Comparison of ENCODE assay signal across 39 cellular contexts in the genomic region with DNA sequence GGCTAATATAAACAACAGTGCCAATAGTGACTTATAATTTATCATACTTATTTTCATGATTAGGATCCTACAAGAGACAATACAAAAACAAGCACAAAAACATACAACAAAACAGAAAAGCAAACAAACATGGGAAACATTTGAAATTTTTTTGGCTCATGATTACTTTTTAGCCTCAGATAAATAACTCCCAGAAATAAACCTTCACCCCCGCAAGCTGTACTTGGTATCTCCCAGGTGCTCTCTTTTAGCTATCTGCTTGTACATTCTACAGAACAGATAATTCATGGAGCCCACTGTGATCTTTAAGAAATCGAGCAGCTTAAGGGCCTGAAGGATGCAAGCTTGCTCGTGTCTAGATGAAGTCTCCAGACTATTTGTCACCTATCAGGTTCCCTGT. TPM values are rescaled to one million over a fixed set of nuclear protein-coding genes. Genes with fewer than 3 reads are reported as not detected.
"Had no signal": no experiment of that assay in that cellular context is flagged by ENCODE, and none has a peak within 500 bp of the region (broad histone marks: within the 10 kb centered on the region; RNA-seq: fewer than 3 reads in every experiment).

No MANE protein-coding gene starts in this region.

- H3K4me1 Mint-ChIP-seq: brain, WTC11 had no signal

- H3K27ac Mint-ChIP-seq: activated CD4-positive, alpha-beta memory T cell treated with anti-CD3 and anti-CD28 coated beads for 36 hours; activated naive CD4-positive, alpha-beta T cell treated with anti-CD3 and anti-CD28 coated beads for 36 hours; activated naive CD4-positive, alpha-beta T cell treated with anti-CD3 and anti-CD28 coated beads, Interleukin-2, amount 50 U/mL, for 72 hours; activated T-helper 1 cell treated with anti-CD3 and anti-CD28 coated beads, Interleukin-12 subunit alpha, Interleukin-12 subunit beta, Interleukin-2, Interleukin-4 antibody, amounts not matched to agents 30 ng/mL and 10 ng/mL and 1 ng/mL, durations not matched to agents 14 hours and 24 hours and 36 hours; brain; T-helper 1 cell treated with Interleukin-12 subunit alpha and Interleukin-12 subunit beta and Interleukin-4 antibody, amounts not matched to agents 30 μg/mL and 1 μg/mL, for 36 hours; T-helper 2 cell treated with Interferon-gamma antibody and Interleukin-4, amounts not matched to agents 5 μg/mL and 100 μg/mL, for 36 hours; WTC11 had no signal

- ATAC-seq: activated CD4-positive, CD25-positive, alpha-beta regulatory T cell treated with anti-CD3 and anti-CD28 coated beads, Interleukin-2, amount 50 U/mL, for 24 hours; activated naive CD4-positive, alpha-beta T cell treated with anti-CD3 and anti-CD28 coated beads, Interleukin-2, amount 50 U/mL, for 72 hours; activated T-cell treated with anti-CD3 and anti-CD28 coated beads, Interleukin-2, amount 50 U/mL, for 4 hours; PC-3; WTC11 had no signal

- H3K9me3 Mint-ChIP-seq: activated CD4-positive, alpha-beta memory T cell treated with anti-CD3 and anti-CD28 coated beads for 36 hours; activated naive CD4-positive, alpha-beta T cell treated with anti-CD3 and anti-CD28 coated beads for 36 hours; activated naive CD4-positive, alpha-beta T cell treated with anti-CD3 and anti-CD28 coated beads, Interleukin-2, amount 50 U/mL, for 72 hours; activated T-cell treated with anti-CD3 and anti-CD28 coated beads, Interleukin-2, amount 50 U/mL, for 4 hours; activated T-helper 1 cell treated with anti-CD3 and anti-CD28 coated beads, Interleukin-12 subunit alpha, Interleukin-12 subunit beta, Interleukin-2, Interleukin-4 antibody, amounts not matched to agents 30 ng/mL and 10 ng/mL and 1 ng/mL, durations not matched to agents 14 hours and 24 hours and 36 hours; brain; T-helper 1 cell treated with Interleukin-12 subunit alpha and Interleukin-12 subunit beta and Interleukin-4 antibody, amounts not matched to agents 30 μg/mL and 1 μg/mL, for 36 hours; T-helper 2 cell treated with Interferon-gamma antibody and Interleukin-4, amounts not matched to agents 5 μg/mL and 100 μg/mL, for 36 hours had no signal

- H3K9me3 ChIP-seq: adrenal gland, Peyer's patch, SJSA1, SK-N-SH had no signal

- H3K27me3 ChIP-seq: adrenal gland, Peyer's patch, SJSA1 had no signal

- H3K4me2 ChIP-seq: KMS-11, SK-N-SH had no signal

- H3K4me3 Mint-ChIP-seq: activated CD4-positive, alpha-beta memory T cell treated with anti-CD3 and anti-CD28 coated beads for 36 hours; activated naive CD4-positive, alpha-beta T cell treated with anti-CD3 and anti-CD28 coated beads for 36 hours; activated T-cell treated with anti-CD3 and anti-CD28 coated beads, Interleukin-2, amount 50 U/mL, for 4 hours; activated T-helper 1 cell treated with anti-CD3 and anti-CD28 coated beads, Interleukin-12 subunit alpha, Interleukin-12 subunit beta, Interleukin-2, Interleukin-4 antibody, amounts not matched to agents 30 ng/mL and 10 ng/mL and 1 ng/mL, durations not matched to agents 14 hours and 24 hours and 36 hours; brain; T-helper 1 cell treated with Interleukin-12 subunit alpha and Interleukin-12 subunit beta and Interleukin-4 antibody, amounts not matched to agents 30 μg/mL and 1 μg/mL, for 36 hours; T-helper 2 cell treated with Interferon-gamma antibody and Interleukin-4, amounts not matched to agents 5 μg/mL and 100 μg/mL, for 36 hours; WTC11 had no signal

- H3K36me3 ChIP-seq: adrenal gland, Peyer's patch, SJSA1 had no signal

- DNase-seq: activated CD4-positive, alpha-beta memory T cell treated with anti-CD3 and anti-CD28 coated beads for 36 hours; activated CD4-positive, alpha-beta T cell treated with anti-CD3 and anti-CD28 coated beads for 4 hours; activated CD4-positive, alpha-beta T cell treated with anti-CD3 and anti-CD28 coated beads, Interleukin-2, amount 50 U/mL, for 1 hour; activated CD8-positive, alpha-beta memory T cell treated with anti-CD3 and anti-CD28 coated beads, Interleukin-2, amount 50 U/mL, for 4 hours; activated gamma-delta T cell treated with Interleukin-2 at 50 U/mL for 16 hours; activated naive CD4-positive, alpha-beta T cell treated with anti-CD3 and anti-CD28 coated beads for 36 hours; activated T-cell treated with anti-CD3 and anti-CD28 coated beads for 4 hours; activated T-cell treated with anti-CD3 and anti-CD28 coated beads, Interleukin-2, amount 50 U/mL, for 4 hours; adrenal gland; caudate nucleus; MM.1S; MV-4-11; NCI-H1092; NCI-H1436 treated with DMSO at 0.1 percent for 48 hours; NCI-H1694 treated with DMSO at 0.1 percent for 48 hours; NCI-H2029; NCI-H2171 treated with DMSO at 0.1 percent for 48 hours; NCI-H2227 treated with DMSO at 0.1 percent for 48 hours; NCI-H446; NCI-H510A treated with DMSO at 0.1 percent for 48 hours; NCI-H526 treated with DMSO at 0.1 percent for 48 hours; NCI-H774; NK-92 treated with Interleukin-12 subunit alpha and Interleukin-12 subunit beta, amount 100 ng/mL, for 24 hours; PC-3; Peyer's patch; RPMI8226; SHP77 treated with DMSO at 0.1 percent for 48 hours; SK-N-SH had no signal

- H3K36me3 Mint-ChIP-seq: activated CD4-positive, alpha-beta memory T cell treated with anti-CD3 and anti-CD28 coated beads for 36 hours; activated naive CD4-positive, alpha-beta T cell treated with anti-CD3 and anti-CD28 coated beads, Interleukin-2, amount 50 U/mL, for 72 hours; brain; WTC11 had no signal

- H3K9ac ChIP-seq: KMS-11, SK-N-SH had no signal

- H3K4me1 ChIP-seq: adrenal gland, Peyer's patch, SJSA1 had no signal

- H3K4me3 ChIP-seq: adrenal gland, Peyer's patch, SJSA1 had no signal

- H3K9me2 ChIP-seq: SK-N-SH had no signal

- H3K27ac ChIP-seq: adrenal gland, KMS-11, Peyer's patch, SJSA1 had no signal

RNA-seq across cellular contexts. Expression of a gene that starts 0.9 kb away (rescaled TPM):
- total RNA-seq: activated CD4-positive, alpha-beta memory T cell treated with anti-CD3 and anti-CD28 coated beads for 36 hours; activated naive CD4-positive, alpha-beta T cell treated with anti-CD3 and anti-CD28 coated beads for 36 hours; activated naive CD4-positive, alpha-beta T cell treated with anti-CD3 and anti-CD28 coated beads, Interleukin-2, amount 50 U/mL, for 72 hours; activated T-cell treated with anti-CD3 and anti-CD28 coated beads, Interleukin-2, amount 50 U/mL, for 4 hours; activated T-helper 1 cell treated with anti-CD3 and anti-CD28 coated beads, Interleukin-12 subunit alpha, Interleukin-12 subunit beta, Interleukin-2, Interleukin-4 antibody, amounts not matched to agents 30 ng/mL and 10 ng/mL and 1 ng/mL, durations not matched to agents 14 hours and 24 hours and 36 hours; adrenal gland; bronchial epithelial cell; LHCN-M2; PC-3; SJSA1 had no signal
- polyA plus RNA-seq: adrenal gland, SK-N-SH had no signal

RNA-seq across cellular contexts. Expression of a gene that starts 35.0 kb away (rescaled TPM):
- total RNA-seq: activated CD4-positive, alpha-beta memory T cell treated with anti-CD3 and anti-CD28 coated beads for 36 hours; activated naive CD4-positive, alpha-beta T cell treated with anti-CD3 and anti-CD28 coated beads for 36 hours; activated naive CD4-positive, alpha-beta T cell treated with anti-CD3 and anti-CD28 coated beads, Interleukin-2, amount 50 U/mL, for 72 hours; activated T-cell treated with anti-CD3 and anti-CD28 coated beads, Interleukin-2, amount 50 U/mL, for 4 hours; activated T-helper 1 cell treated with anti-CD3 and anti-CD28 coated beads, Interleukin-12 subunit alpha, Interleukin-12 subunit beta, Interleukin-2, Interleukin-4 antibody, amounts not matched to agents 30 ng/mL and 10 ng/mL and 1 ng/mL, durations not matched to agents 14 hours and 24 hours and 36 hours; bronchial epithelial cell; LHCN-M2; PC-3; SJSA1; WTC11 had no signal
- polyA plus RNA-seq: adrenal gland, SK-N-SH had no signal
